ENCODE assay signal across 1 cellular context in genomic region chr2:216553093-216553478, GRCh38.
TF ChIP-seq lines count a peak whose summit lies in the region.

No MANE protein-coding gene starts in this region.

TF ChIP-seq in HepG2, 621 proteins besides CTCF, POLR2A, EP300 and RAD21 (continued from another document and continues in another):
- peak; percentile 45; the same call in 1 of the 2 replicates for TF ChIP-seq PATZ1 (CRISPR knock-in tag; IDR thresholded peaks at IDR 0.05)
- no peak for TF ChIP-seq ZNF281 (CRISPR knock-in tag; IDR thresholded peaks at IDR 0.05; ENCODE audit: borderline replicate concordance)
- TF ChIP-seq BORCS8-MEF2B (CRISPR knock-in tag; IDR thresholded peaks at IDR 0.05), result no peak
- TF ChIP-seq FOXA3 (CRISPR knock-in tag; IDR thresholded peaks at IDR 0.05), result peak; percentile 74
- TF ChIP-seq XRCC5 (optimal IDR thresholded peaks at IDR 0.05; ENCODE audit: low read length), result peak; percentile 51
- no peak for TF ChIP-seq UBTF (CRISPR knock-in tag; IDR thresholded peaks at IDR 0.05)
- TF ChIP-seq ZNF576 (CRISPR knock-in tag; IDR thresholded peaks at IDR 0.05), result no peak
- peak; percentile 55 for TF ChIP-seq SALL1 (CRISPR knock-in tag; IDR thresholded peaks at IDR 0.05)
- peak; percentile 25; the same call in 1 of the 2 replicates for TF ChIP-seq SOX13 (IDR thresholded peaks at IDR 0.05)
- TF ChIP-seq SOX13 (CRISPR knock-in tag; conservative IDR thresholded peaks at IDR 0.05 in 1 of 2, IDR thresholded peaks at IDR 0.05 in 1 of 2), result peak in 1 of 2 experiments; percentile 78; a peak in 2 of 4 replicates
- no peak for TF ChIP-seq CSRNP1 (CRISPR knock-in tag; IDR thresholded peaks at IDR 0.05)
- TF ChIP-seq CCAR2 (optimal IDR thresholded peaks at IDR 0.05; ENCODE audit: low read depth, low read length), result peak; percentile 10
- peak; percentile 38; the same call in 1 of the 2 replicates for TF ChIP-seq ZNF747 (CRISPR knock-in tag; IDR thresholded peaks at IDR 0.05; ENCODE audit: borderline replicate concordance)
- TF ChIP-seq PHF21A (CRISPR knock-in tag; IDR thresholded peaks at IDR 0.05), result peak; percentile 79
- no peak for TF ChIP-seq EZH2 (conservative IDR thresholded peaks at IDR 0.05; ENCODE audit: low read depth, low read length)
- TF ChIP-seq SNAPC4 (CRISPR knock-in tag; IDR thresholded peaks at IDR 0.05), result 0 out of 2 replicates have a peak, but pooled peaks have one; percentile 29
- TF ChIP-seq ZNF335 (CRISPR knock-in tag; IDR thresholded peaks at IDR 0.05), result peak; percentile 38; the same call in 1 of the 2 replicates
- no peak for TF ChIP-seq ZNF124 (CRISPR knock-in tag; IDR thresholded peaks at IDR 0.05)
- TF ChIP-seq ZBTB21 (CRISPR knock-in tag; IDR thresholded peaks at IDR 0.05), result no peak; the same call in 1 of the 2 replicates
- no peak for TF ChIP-seq EEA1 (CRISPR knock-in tag; IDR thresholded peaks at IDR 0.05; ENCODE audit: borderline replicate concordance)
- peak; percentile 69 for TF ChIP-seq HOMEZ (CRISPR knock-in tag; IDR thresholded peaks at IDR 0.05; ENCODE audit: low read depth)
- 0 out of 2 replicates have a peak, but pooled peaks have one; percentile 45 for TF ChIP-seq ZNF761 (CRISPR knock-in tag; conservative IDR thresholded peaks at IDR 0.05)
- TF ChIP-seq ZNF331 (CRISPR knock-in tag; IDR thresholded peaks at IDR 0.05), result peak; percentile 58; the same call in 1 of the 2 replicates
- no peak for TF ChIP-seq GLI4 (CRISPR knock-in tag; IDR thresholded peaks at IDR 0.05; ENCODE audit: borderline replicate concordance)
- TF ChIP-seq SMC3 (IDR thresholded peaks at IDR 0.05; ENCODE audit: low read length), result peak; percentile 15; the same call in 1 of the 2 replicates
- peak; percentile 84 for TF ChIP-seq PAXIP1 (CRISPR knock-in tag; conservative IDR thresholded peaks at IDR 0.05)
- no peak for TF ChIP-seq PCBP2 (optimal IDR thresholded peaks at IDR 0.05; ENCODE audit: low read depth, low read length, poor library complexity, severe bottlenecking)
- no peak for TF ChIP-seq ARID2 (CRISPR knock-in tag; IDR thresholded peaks at IDR 0.05; ENCODE audit: borderline replicate concordance)
- no peak for TF ChIP-seq ZNF136 (CRISPR knock-in tag; IDR thresholded peaks at IDR 0.05; ENCODE audit: low read depth)
- TF ChIP-seq NAIF1 (CRISPR knock-in tag; IDR thresholded peaks at IDR 0.05; ENCODE audit: borderline replicate concordance), result no peak
- 0 out of 2 replicates have a peak, but pooled peaks have one; percentile 39 for TF ChIP-seq POLR2G (IDR thresholded peaks at IDR 0.05; ENCODE audit: low read depth, low read length)
- TF ChIP-seq ZFAT (CRISPR knock-in tag; conservative IDR thresholded peaks at IDR 0.05), result no peak
- TF ChIP-seq FOSL1 (CRISPR knock-in tag; IDR thresholded peaks at IDR 0.05; ENCODE audit: borderline replicate concordance), result peak; percentile 61; the same call in 1 of the 2 replicates
- TF ChIP-seq ZNF550 (CRISPR knock-in tag; IDR thresholded peaks at IDR 0.05; ENCODE audit: borderline replicate concordance), result no peak
- TF ChIP-seq RXRB (CRISPR knock-in tag; IDR thresholded peaks at IDR 0.05; ENCODE audit: borderline replicate concordance), result peak; percentile 66; the same call in 1 of the 2 replicates
- TF ChIP-seq KDM5B (CRISPR knock-in tag; IDR thresholded peaks at IDR 0.05; ENCODE audit: borderline replicate concordance), result no peak
- TF ChIP-seq FOSL2 (CRISPR knock-in tag; IDR thresholded peaks at IDR 0.05), result peak; percentile 83
